In genomic region chr12:47249719-47250506, GRCh38 we compare ENCODE assay signal across 17 cellular contexts.
A peak's percentile ranks its signal among the peaks of the same experiment; 100 is the strongest.
DNase-seq lines count a peak whose midpoint lies in the region; ATAC-seq and TF ChIP-seq lines count a peak whose summit lies in the region.
"Had no signal": no experiment of that assay in that cellular context is flagged by ENCODE, and none has a peak within 500 bp of the region (broad histone marks: within the 10 kb centered on the region; RNA-seq: fewer than 3 reads in every experiment).

No MANE protein-coding gene starts in this region.

- H3K4me1 ChIP-seq in SK-N-SH (ENCODE audit: control insufficient read depth in 1 of 2, insufficient read depth in 2 of 2, low read depth in 1 of 2, low read length in 1 of 2) (no peaks in the 10 kb centered on the region), PC-9 (replicated peaks; ENCODE audit: insufficient read depth) (peaks cover 58% of the 10 kb centered on the region), endodermal cell (ENCODE audit: control insufficient read depth, insufficient read depth, low read length) (peaks cover 7% of the 10 kb centered on the region)
- H3K4me1 ChIP-seq: ascending aorta had no signal

- H3K9ac ChIP-seq in SK-N-SH (no peak overlapping the region), endodermal cell (ENCODE audit: extremely low read depth, low read length, poor library complexity, severe bottlenecking) (no peak overlapping the region)

- H3K9me3 Mint-ChIP-seq in endodermal cell, result peaks cover 31% of the 10 kb centered on the region
- H3K9me3 Mint-ChIP-seq in type B pancreatic cell, result peaks cover 14% of the 10 kb centered on the region

- ATAC-seq in SK-N-SH treated with all-trans-retinoic acid at 6 μM for 48 hours (no peak), omental fat pad (ENCODE audit: low FRiP score) (peak; percentile 70)
- ATAC-seq: activated T-cell treated with anti-CD3 and anti-CD28 coated beads, Interleukin-2, amount 50 U/mL, for 4 hours had no signal

- H3K27ac Mint-ChIP-seq in endodermal cell, result peak overlapping the region; percentile 93
- no peak overlapping the region for H3K27ac Mint-ChIP-seq in type B pancreatic cell
- H3K27ac Mint-ChIP-seq: activated CD4-positive, alpha-beta T cell treated with anti-CD3 and anti-CD28 coated beads, Interleukin-2, amount 10 ng/mL, durations not matched to agents 7 days and 5 days had no signal

- H3K4me3 ChIP-seq in SK-N-SH (ENCODE audit: low read depth in 2 of 2, low read length in 1 of 2) (no peak overlapping the region), PC-9 (no peak overlapping the region), endodermal cell (ENCODE audit: low read length) (no peak overlapping the region)
- H3K4me3 ChIP-seq: ascending aorta, smooth muscle cell, stomach had no signal

- H2AFZ ChIP-seq in SK-N-SH (ENCODE audit: low read depth) (peak overlapping the region; percentile 69; the same call in 1 of the 2 replicates), PC-9 (0 out of 2 replicates have a peak overlapping the region, but pooled peaks have one; percentile 15)

- H3K36me3 Mint-ChIP-seq in endodermal cell (ENCODE audit: low read depth) (peaks cover 4% of the 10 kb centered on the region), type B pancreatic cell (no peaks in the 10 kb centered on the region)

- intact Hi-C loops in PC-9 (cut with micrococcal nuclease; ENCODE audit: unreplicated experiment), result no loop called here

- H3K27me3 Mint-ChIP-seq in endodermal cell (ENCODE audit: insufficient read depth) (no peaks in the 10 kb centered on the region), type B pancreatic cell (no peaks in the 10 kb centered on the region)
- H3K27me3 Mint-ChIP-seq: activated CD4-positive, alpha-beta T cell treated with anti-CD3 and anti-CD28 coated beads, Interleukin-2, amount 10 ng/mL, durations not matched to agents 7 days and 5 days; memory B cell; T-cell had no signal

- no peak overlapping the region for H3K4me3 Mint-ChIP-seq in endodermal cell
- H3K4me3 Mint-ChIP-seq in type B pancreatic cell, result no peak overlapping the region
- H3K4me3 Mint-ChIP-seq: activated CD4-positive, alpha-beta T cell treated with anti-CD3 and anti-CD28 coated beads, Interleukin-2, amount 10 ng/mL, durations not matched to agents 7 days and 5 days; activated T-cell treated with anti-CD3 and anti-CD28 coated beads, Interleukin-2, amount 50 U/mL, for 4 hours; memory B cell; T-cell had no signal

- H3K79me2 ChIP-seq in SK-N-SH (ENCODE audit: insufficient read depth), result no peaks in the 10 kb centered on the region
- no peaks in the 10 kb centered on the region for H3K79me2 ChIP-seq in PC-9 (ENCODE audit: low read depth)

- no peaks in the 10 kb centered on the region for H4K20me1 ChIP-seq in SK-N-SH (ENCODE audit: insufficient read depth)
- H4K20me1 ChIP-seq in PC-9 (ENCODE audit: insufficient read depth), result no peaks in the 10 kb centered on the region

- H3K4me2 ChIP-seq in SK-N-SH (peak overlapping the region; percentile 36; the same call in 1 of the 2 replicates), PC-9 (peak overlapping the region; percentile 27)
- H3K4me2 ChIP-seq: smooth muscle cell had no signal

- H3F3A ChIP-seq in SK-N-SH (replicated peaks; ENCODE audit: insufficient read depth) (no peaks in the 10 kb centered on the region), PC-9 (ENCODE audit: insufficient read depth, low read depth) (peaks cover 15% of the 10 kb centered on the region)

- H3K27me3 ChIP-seq in SK-N-SH (ENCODE audit: insufficient read depth) (peaks cover 13% of the 10 kb centered on the region; the same call in 1 of the 2 replicates), PC-9 (ENCODE audit: insufficient read depth, low read depth) (no peaks in the 10 kb centered on the region), endodermal cell (ENCODE audit: control insufficient read depth, insufficient read depth, low read length, poor library complexity, severe bottlenecking) (no peaks in the 10 kb centered on the region)
- H3K27me3 ChIP-seq: ascending aorta, stomach had no signal

- H3K9me3 ChIP-seq in SK-N-SH (no peaks in the 10 kb centered on the region), PC-9 (ENCODE audit: insufficient read depth, low read depth) (peaks cover 29% of the 10 kb centered on the region), endodermal cell (ENCODE audit: control insufficient read depth, low read length) (peaks cover 6% of the 10 kb centered on the region)
- H3K9me3 ChIP-seq: ascending aorta, stomach had no signal

- no peak for TF ChIP-seq RAD21 in SK-N-SH (IDR thresholded peaks at IDR 0.05; ENCODE audit: low read length)

- TF ChIP-seq CTCF in SK-N-SH (IDR thresholded peaks at IDR 0.05) (no peak), PC-9 (conservative IDR thresholded peaks at IDR 0.05) (no peak), endodermal cell (conservative IDR thresholded peaks at IDR 0.05) (no peak), omental fat pad (IDR thresholded peaks at IDR 0.05) (no peak), type B pancreatic cell (conservative IDR thresholded peaks at IDR 0.05) (no peak)

- WGBS in SK-N-SH (ENCODE audit: low lambda C conversion rate), result 12% methylated on average over 10 of the region's 10 CpGs
- WGBS in endodermal cell (ENCODE audit: insufficient coverage in 1 of 2, insufficient read length in 1 of 2), 2 experiments, result 62 to 68% methylated on average over 4 to 10 of the region's 10 CpGs

- POLR2A ChIA-PET in SK-N-SH (lab: Yijun Ruan, JAX), result no interaction called here
- POLR2A ChIA-PET in PC-9 (lab: Charles Lee; ENCODE audit: unreplicated experiment), result interaction anchor here (0.7 kb wide), 1 partner anchor 61 kb away, joined by 16 read pairs; no protein-coding TSS in a partner anchor

- H3K27ac ChIP-seq in SK-N-SH (ENCODE audit: low read depth in 2 of 2, low read length in 1 of 2) (no peak overlapping the region), PC-9 (peak overlapping the region; percentile 66), endodermal cell (ENCODE audit: low read depth, low read length) (no peak overlapping the region)
- H3K27ac ChIP-seq: ascending aorta, stomach had no signal

- H3K36me3 ChIP-seq in SK-N-SH (replicated peaks in 1 of 2; ENCODE audit: control insufficient read depth in 1 of 2, insufficient read depth in 2 of 2, low read length in 1 of 2) (no peaks in the 10 kb centered on the region), PC-9 (ENCODE audit: low read depth) (0 out of 2 replicates have a peak, but pooled peaks cover 4% of the 10 kb centered on the region), endodermal cell (ENCODE audit: control insufficient read depth, insufficient read depth, low read length) (no peaks in the 10 kb centered on the region)
- H3K36me3 ChIP-seq: ascending aorta, stomach had no signal

- TSS peak; percentile 66 for BruUV-seq in PC-9 (replicated peaks; lab: Mats Ljungman, UMichigan)

- no peak for TF ChIP-seq EP300 in SK-N-SH (IDR thresholded peaks at IDR 0.05; ENCODE audit: borderline replicate concordance in 1 of 2, low read depth in 1 of 2, low read length in 1 of 2)

- CTCF ChIA-PET in SK-N-SH (lab: Yijun Ruan, JAX) (no interaction called here), PC-9 (lab: Charles Lee) (no interaction called here)

- no peak for DNase-seq in SK-N-SH
- peak in 1 of 2 experiments; percentile 45 for DNase-seq in PC-9
- DNase-seq in endodermal cell, result peak; percentile 72
- no peak for DNase-seq in omental fat pad (ENCODE audit: low spot score)
- DNase-seq in activated CD4-positive, CD25-positive, alpha-beta regulatory T cell (lab: John Stamatoyannopoulos, UW), result no peak
- DNase-seq in ecto neural progenitor cell (ENCODE audit: low spot score), result no peak
- no peak for DNase-seq in type B pancreatic cell (ENCODE audit: extremely low spot score, unreplicated experiment)
- DNase-seq: activated CD4-positive, alpha-beta T cell treated with anti-CD3 and anti-CD28 coated beads, Interleukin-2, amount 10 ng/mL, durations not matched to agents 7 days and 5 days; activated T-cell treated with anti-CD3 and anti-CD28 coated beads, Interleukin-2, amount 50 U/mL, for 4 hours; NCI-H1105 treated with DMSO at 0.1 percent for 48 hours; NCI-H2227 treated with DMSO at 0.1 percent for 48 hours; stomach had no signal

- H3K4me1 Mint-ChIP-seq in endodermal cell, result peaks cover 16% of the 10 kb centered on the region
- H3K4me1 Mint-ChIP-seq in type B pancreatic cell (ENCODE audit: unreplicated experiment), result peaks cover 6% of the 10 kb centered on the region

- H3K9me2 ChIP-seq in SK-N-SH (no peaks in the 10 kb centered on the region), PC-9 (ENCODE audit: insufficient read depth) (no peaks in the 10 kb centered on the region)

TF ChIP-seq in SK-N-SH, 30 proteins besides CTCF, POLR2A, EP300 and RAD21 (continues in another document):
- no peak for TF ChIP-seq FOSL2 (IDR thresholded peaks at IDR 0.05; ENCODE audit: borderline replicate concordance, low read depth)
- TF ChIP-seq CHD2 (IDR thresholded peaks at IDR 0.05; ENCODE audit: low read length, partially characterized antibody), result no peak
- TF ChIP-seq MAX (IDR thresholded peaks at IDR 0.05; ENCODE audit: low read depth), result no peak
- no peak for TF ChIP-seq NRF1 (IDR thresholded peaks at IDR 0.05; ENCODE audit: low read depth, low read length)

TF ChIP-seq in SK-N-SH treated with all-trans-retinoic acid at 6 μM for 48 hours, 23 proteins besides CTCF, POLR2A, EP300 and RAD21 (continues in another document):
- TF ChIP-seq OSR1 (CRISPR knock-in tag; IDR thresholded peaks at IDR 0.05) (no peak), TCF4 (CRISPR knock-in tag; IDR thresholded peaks at IDR 0.05; ENCODE audit: borderline replicate concordance) (no peak), PPARA (CRISPR knock-in tag; IDR thresholded peaks at IDR 0.05; ENCODE audit: borderline replicate concordance) (no peak), ZNF8 (CRISPR knock-in tag; IDR thresholded peaks at IDR 0.05) (no peak), POU6F1 (CRISPR knock-in tag; IDR thresholded peaks at IDR 0.05; ENCODE audit: borderline replicate concordance, low read depth) (no peak), ZNF70 (CRISPR knock-in tag; IDR thresholded peaks at IDR 0.05) (no peak)
